Comparison of ENCODE assay signal across 19 cellular contexts in the genomic region with DNA sequence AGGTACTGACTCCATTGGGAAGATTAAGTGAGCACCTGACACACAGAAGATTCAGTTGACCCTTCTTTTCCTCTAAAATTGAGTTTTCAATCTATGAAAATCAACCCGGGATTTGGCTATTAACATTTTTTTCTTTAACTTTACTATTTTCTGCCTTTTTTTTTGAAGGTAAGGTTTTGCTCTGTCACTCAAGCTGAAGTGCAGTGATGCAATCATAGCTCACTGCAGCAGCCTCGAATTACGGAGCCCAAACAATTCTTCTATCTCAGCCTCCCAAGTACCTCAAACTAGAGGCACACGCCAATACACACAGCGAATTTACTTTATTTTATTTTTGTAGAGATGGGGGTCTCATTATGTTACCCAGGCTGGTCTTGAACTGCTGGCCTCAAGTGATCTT.
A peak's percentile ranks its signal among the peaks of the same experiment; 100 is the strongest.
DNase-seq lines count a peak whose midpoint lies in the region; ATAC-seq, FAIRE-seq and TF ChIP-seq lines count a peak whose summit lies in the region.
"Had no signal": no experiment of that assay in that cellular context is flagged by ENCODE, and none has a peak within 500 bp of the region (broad histone marks: within the 10 kb centered on the region; RNA-seq: fewer than 3 reads in every experiment).

No MANE protein-coding gene starts in this region.

- no peak overlapping the region for H3K14ac ChIP-seq in H1 (ENCODE audit: insufficient read length)

- no peak overlapping the region for H3K9ac ChIP-seq in H1 (replicated peaks in 1 of 4; ENCODE audit: extremely low read depth in 1 of 4, low read depth in 3 of 4, low read length in 3 of 4)

- no peaks in the 10 kb centered on the region for H3K79me1 ChIP-seq in H1 (ENCODE audit: low read depth, low read length)

- H3K36me3 ChIP-seq in H1 (ENCODE audit: control insufficient read depth in 2 of 4, insufficient read depth in 4 of 4, low read length in 3 of 4): no peaks in the 10 kb centered on the region

- no peak for TF ChIP-seq RAD21 in H1 (IDR thresholded peaks at IDR 0.05 in 1 of 2, conservative IDR thresholded peaks at IDR 0.05 in 1 of 2; ENCODE audit: low read depth in 2 of 2, low read length in 2 of 2)

- H2BK20ac ChIP-seq in H1 (ENCODE audit: low read length): no peak overlapping the region

- H2BK15ac ChIP-seq in H1 (ENCODE audit: low read length): no peak overlapping the region

- CTCF ChIA-PET in activated CD8-positive, alpha-beta T cell treated with anti-CD3 and anti-CD28 coated beads, Interleukin-2, amount 10 ng/mL, durations not matched to agents 7 days and 5 days (lab: Charles Lee): interaction anchor here (1.1 to 2.5 kb wide), 5 partner anchors 9 to 1066 kb away, joined by 3 to 44 read pairs (median 4); no protein-coding TSS in a partner anchor
- CTCF ChIA-PET in activated CD8-positive, alpha-beta T cell treated with anti-CD3 and anti-CD28 coated beads for 36 hours (lab: Charles Lee): interaction anchor here (1.9 kb wide), 1 partner anchor 25 kb away, joined by 10 read pairs; no protein-coding TSS in a partner anchor
- CTCF ChIA-PET in H1 (lab: Charles Lee; ENCODE audit: partially characterized antibody): interaction anchor here (0.6 to 5.4 kb wide), 15 partner anchors 14 to 1074 kb away, joined by 3 to 29 read pairs (median 6); no protein-coding TSS in a partner anchor

- H3K23ac ChIP-seq in H1 (ENCODE audit: insufficient read length): no peak overlapping the region

- no peaks in the 10 kb centered on the region for H3K23me2 ChIP-seq in H1 (ENCODE audit: low read depth, low read length)

- H3K4me1 ChIP-seq in H1 (replicated peaks in 1 of 4; ENCODE audit: control insufficient read depth in 3 of 4, insufficient read depth in 4 of 4, low read length in 3 of 4): peaks cover 0 to 6% (median 0%) of the 10 kb centered on the region in 4 experiments; a peak in 2 of 7 replicates

- H3K27me3 Mint-ChIP-seq in activated CD8-positive, alpha-beta T cell treated with anti-CD3 and anti-CD28 coated beads, Interleukin-2, amount 10 ng/mL, durations not matched to agents 7 days and 5 days (ENCODE audit: low read depth): peaks cover 51% of the 10 kb centered on the region
- H3K27me3 Mint-ChIP-seq in activated CD8-positive, alpha-beta T cell treated with anti-CD3 and anti-CD28 coated beads for 36 hours: peaks cover 29% of the 10 kb centered on the region
- peaks cover 3% of the 10 kb centered on the region for H3K27me3 Mint-ChIP-seq in nephron (ENCODE audit: low read depth)

- WGBS in H1 (ENCODE audit: extremely low coverage in 1 of 2, insufficient coverage in 1 of 2, insufficient read length in 1 of 2, insufficient replicate concordance in 2 of 2, low coverage in 1 of 2, low lambda C conversion rate in 2 of 2, missing lambda C conversion rate in 1 of 2), 2 experiments: 87% methylated on average over 5 of the region's 5 CpGs; no CpG with 5 or more reads in 1 of the 2 experiments

- no peak overlapping the region for H3K4me3 ChIP-seq in H1 (ENCODE audit: extremely low read depth in 1 of 4, insufficient read depth in 2 of 4, low read depth in 3 of 4, low read length in 4 of 4)

- peak overlapping the region; percentile 6 for H3K27ac Mint-ChIP-seq in activated CD8-positive, alpha-beta T cell treated with anti-CD3 and anti-CD28 coated beads, Interleukin-2, amount 10 ng/mL, durations not matched to agents 7 days and 5 days
- no peak overlapping the region for H3K27ac Mint-ChIP-seq in activated CD8-positive, alpha-beta T cell treated with anti-CD3 and anti-CD28 coated beads for 36 hours
- H3K27ac Mint-ChIP-seq in nephron: peak overlapping the region; percentile 93
- H3K27ac Mint-ChIP-seq: CD14-positive monocyte; CD8-positive, alpha-beta T cell had no signal

- intact Hi-C loops in activated CD8-positive, alpha-beta T cell treated with anti-CD3 and anti-CD28 coated beads for 36 hours (cut with micrococcal nuclease): no loop called here

- no peak overlapping the region for H2BK12ac ChIP-seq in H1 (ENCODE audit: low read depth, low read length)

- H3K4me3 Mint-ChIP-seq in activated CD8-positive, alpha-beta T cell treated with anti-CD3 and anti-CD28 coated beads, Interleukin-2, amount 10 ng/mL, durations not matched to agents 7 days and 5 days: no peak overlapping the region
- H3K4me3 Mint-ChIP-seq in activated CD8-positive, alpha-beta T cell treated with anti-CD3 and anti-CD28 coated beads for 36 hours: no peak overlapping the region
- H3K4me3 Mint-ChIP-seq in nephron: no peak overlapping the region
- H3K4me3 Mint-ChIP-seq: CD14-positive monocyte; CD8-positive, alpha-beta T cell had no signal

- no peak for TF ChIP-seq EP300 in H1 (IDR thresholded peaks at IDR 0.05; ENCODE audit: borderline replicate concordance in 1 of 2, low read depth in 2 of 2, low read length in 2 of 2)

- H3K4me1 Mint-ChIP-seq in activated CD8-positive, alpha-beta T cell treated with anti-CD3 and anti-CD28 coated beads, Interleukin-2, amount 10 ng/mL, durations not matched to agents 7 days and 5 days (ENCODE audit: low read depth): peaks cover 14% of the 10 kb centered on the region
- no peaks in the 10 kb centered on the region for H3K4me1 Mint-ChIP-seq in activated CD8-positive, alpha-beta T cell treated with anti-CD3 and anti-CD28 coated beads for 36 hours (ENCODE audit: low read depth)
- H3K4me1 Mint-ChIP-seq in nephron: peaks cover 47% of the 10 kb centered on the region
- H3K4me1 Mint-ChIP-seq: CD14-positive monocyte had no signal

- no peak overlapping the region for H4K91ac ChIP-seq in H1 (replicated peaks; ENCODE audit: insufficient read length, low read length)

- H4K8ac ChIP-seq in H1 (ENCODE audit: extremely low read depth, insufficient read depth, low read length): no peak overlapping the region

- no peaks in the 10 kb centered on the region for H4K20me1 ChIP-seq in H1 (replicated peaks in 1 of 2; ENCODE audit: control insufficient read depth in 1 of 2, insufficient read depth in 2 of 2, low read length in 2 of 2)

- no peak for TF ChIP-seq POLR2A in H1 (IDR thresholded peaks at IDR 0.05; ENCODE audit: control extremely low read depth in 1 of 2, low read depth in 2 of 2, low read length in 2 of 2)

- no peaks in the 10 kb centered on the region for H3K9me3 ChIP-seq in H1 (ENCODE audit: insufficient read depth in 2 of 2, low read depth in 1 of 2, low read length in 1 of 2)

- no peak overlapping the region for H3K4ac ChIP-seq in H1 (replicated peaks; ENCODE audit: insufficient read length, low read depth, low read length)

- H2AFZ ChIP-seq in H1 (ENCODE audit: low read length): no peak overlapping the region

- no peak for FAIRE-seq in H1 (lab: Jason Lieb, UNC)
- FAIRE-seq: D721Med, G401.6, GM12892, HTR-8/SVneo had no signal

- no peak overlapping the region for H3K4me2 ChIP-seq in H1 (ENCODE audit: insufficient read depth in 1 of 2, low read depth in 2 of 2, low read length in 2 of 2)

- no peak overlapping the region for H3K56ac ChIP-seq in H1 (replicated peaks; ENCODE audit: insufficient read length, low read depth, low read length)

- H2AK5ac ChIP-seq in H1 (ENCODE audit: low read depth, low read length): no peak overlapping the region

- H3K27me3 ChIP-seq in H1 (replicated peaks in 1 of 4; ENCODE audit: control insufficient read depth in 3 of 4, extremely low read depth in 1 of 4, insufficient read depth in 3 of 4, low read length in 3 of 4): peaks cover 0 to 1% (median 0%) of the 10 kb centered on the region in 4 experiments; a peak in 1 of 7 replicates

- H3K27ac ChIP-seq in H1 (ENCODE audit: low read depth, low read length): no peak overlapping the region
- H3K27ac ChIP-seq: 22Rv1 had no signal

- H2BK120ac ChIP-seq in H1 (replicated peaks; ENCODE audit: low read depth, low read length): no peak overlapping the region

- H3K9me3 Mint-ChIP-seq in activated CD8-positive, alpha-beta T cell treated with anti-CD3 and anti-CD28 coated beads, Interleukin-2, amount 10 ng/mL, durations not matched to agents 7 days and 5 days (ENCODE audit: insufficient read depth): peaks cover under 1% of the 10 kb centered on the region
- H3K9me3 Mint-ChIP-seq in activated CD8-positive, alpha-beta T cell treated with anti-CD3 and anti-CD28 coated beads for 36 hours: no peaks in the 10 kb centered on the region
- H3K9me3 Mint-ChIP-seq in nephron: no peaks in the 10 kb centered on the region
- H3K9me3 Mint-ChIP-seq: CD14-positive monocyte; CD8-positive, alpha-beta T cell had no signal

- ATAC-seq in activated CD8-positive, alpha-beta T cell treated with anti-CD3 and anti-CD28 coated beads, Interleukin-2, amount 10 ng/mL, durations not matched to agents 7 days and 5 days: no peak
- ATAC-seq in activated CD8-positive, alpha-beta T cell treated with anti-CD3 and anti-CD28 coated beads for 36 hours: no peak
- no peak for ATAC-seq in GM19395 (IDR thresholded peaks at IDR 0.05; ENCODE audit: unreplicated experiment)
- ATAC-seq: CD8-positive, alpha-beta T cell had no signal

- H3K79me2 ChIP-seq in H1 (ENCODE audit: control insufficient read depth in 1 of 2, insufficient read depth in 2 of 2, low read length in 2 of 2): no peaks in the 10 kb centered on the region

- H3K36me3 Mint-ChIP-seq in activated CD8-positive, alpha-beta T cell treated with anti-CD3 and anti-CD28 coated beads, Interleukin-2, amount 10 ng/mL, durations not matched to agents 7 days and 5 days (ENCODE audit: low read depth): no peaks in the 10 kb centered on the region
- H3K36me3 Mint-ChIP-seq in activated CD8-positive, alpha-beta T cell treated with anti-CD3 and anti-CD28 coated beads for 36 hours (ENCODE audit: low read depth): no peaks in the 10 kb centered on the region
- no peaks in the 10 kb centered on the region for H3K36me3 Mint-ChIP-seq in nephron (ENCODE audit: low read depth)
- H3K36me3 Mint-ChIP-seq: CD14-positive monocyte; CD8-positive, alpha-beta T cell had no signal

- no peak for TF ChIP-seq CTCF in activated CD8-positive, alpha-beta T cell treated with anti-CD3 and anti-CD28 coated beads for 36 hours (IDR thresholded peaks at IDR 0.05)
- TF ChIP-seq CTCF in H1 (IDR thresholded peaks at IDR 0.05; ENCODE audit: control extremely low read depth in 1 of 3, insufficient read depth in 1 of 3, low read depth in 1 of 3, low read length in 3 of 3) (no peak), nephron (IDR thresholded peaks at IDR 0.05; ENCODE audit: unreplicated experiment in 3 of 3) (no peak), GM10266 (IDR thresholded peaks at IDR 0.05; ENCODE audit: control insufficient read depth, insufficient read depth, low read depth, missing control alignments) (no peak)

- no peak overlapping the region for H4K5ac ChIP-seq in H1 (ENCODE audit: insufficient read length, low read depth, low read length)

- H3K18ac ChIP-seq in H1 (ENCODE audit: extremely low read depth, low read length): no peak overlapping the region

- POLR2A ChIA-PET in activated CD8-positive, alpha-beta T cell treated with anti-CD3 and anti-CD28 coated beads, Interleukin-2, amount 10 ng/mL, durations not matched to agents 7 days and 5 days (lab: Charles Lee): interaction anchor here (0.7 kb wide), 1 partner anchor 485 kb away, joined by 3 read pairs; no protein-coding TSS in a partner anchor
- POLR2A ChIA-PET in activated CD8-positive, alpha-beta T cell treated with anti-CD3 and anti-CD28 coated beads for 36 hours (lab: Charles Lee): interaction anchor here (0.6 kb wide), 1 partner anchor 400 kb away, joined by 3 read pairs; no protein-coding TSS in a partner anchor
- POLR2A ChIA-PET in H1 (lab: Charles Lee; ENCODE audit: partially characterized antibody): no interaction called here

- no peak for DNase-seq in activated CD8-positive, alpha-beta T cell treated with anti-CD3 and anti-CD28 coated beads, Interleukin-2, amount 10 ng/mL, durations not matched to agents 7 days and 5 days
- DNase-seq in activated CD8-positive, alpha-beta T cell treated with anti-CD3 and anti-CD28 coated beads for 36 hours: no peak
- no peak for DNase-seq in H1 (ENCODE audit: low read depth in 1 of 2, low spot score in 2 of 2)
- DNase-seq in activated CD4-positive, alpha-beta T cell treated with anti-CD3 and anti-CD28 coated beads, Interleukin-2, amount 50 U/mL, for 48 hours: no peak
- no peak for DNase-seq in GM10266 (ENCODE audit: extremely low spot score)
- DNase-seq: CD8-positive, alpha-beta T cell; COR-L47; DMS153; DMS79 treated with DMSO at 0.1 percent for 48 hours; EL; HCEC 1CT had no signal

- no peak overlapping the region for H2BK5ac ChIP-seq in H1 (ENCODE audit: low read depth, low read length)
